Comparison of ENCODE assay signal across 16 cellular contexts in the genomic region with DNA sequence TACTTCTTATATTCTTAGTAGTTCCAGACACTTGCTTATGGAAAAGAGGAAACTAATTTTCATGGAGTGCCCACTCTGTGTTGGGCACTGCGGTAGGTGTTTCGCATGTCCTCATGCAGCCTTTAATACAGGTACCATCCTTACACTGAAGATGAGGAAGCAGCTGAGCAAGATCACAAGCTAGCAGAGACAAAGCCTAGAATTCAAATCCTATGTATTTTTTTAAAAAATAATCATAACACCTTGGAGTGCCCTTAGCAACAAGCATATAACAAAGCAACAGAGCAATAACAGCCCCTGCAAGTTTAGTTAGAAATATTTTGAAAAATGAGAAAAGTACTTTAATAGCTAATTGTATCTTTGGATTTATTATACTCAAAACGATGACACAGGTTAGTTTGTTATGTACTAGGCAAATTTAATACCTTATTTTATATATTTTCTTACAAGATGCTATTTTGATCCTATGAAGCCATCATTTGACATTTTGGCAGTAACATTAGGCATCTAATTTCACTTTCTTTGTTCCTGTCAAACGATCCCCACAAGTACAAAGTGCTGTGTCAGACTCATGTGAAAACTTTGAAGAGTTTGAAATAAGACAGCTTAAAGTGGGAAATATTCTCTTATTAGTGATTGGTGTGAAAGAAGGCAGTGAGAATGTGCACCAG.
DNase-seq lines count a peak whose midpoint lies in the region; ATAC-seq and TF ChIP-seq lines count a peak whose summit lies in the region.
"Had no signal": no experiment of that assay in that cellular context is flagged by ENCODE, and none has a peak within 500 bp of the region (broad histone marks: within the 10 kb centered on the region; RNA-seq: fewer than 3 reads in every experiment).

No MANE protein-coding gene starts in this region.

- H3K36me3 ChIP-seq in MM.1S (replicated peaks; ENCODE audit: insufficient read depth, low read length): no peaks in the 10 kb centered on the region
- H3K36me3 ChIP-seq: HAP-1 had no signal

- POLR2A ChIA-PET in activated B cell treated with CpG ODN at 0.5 μM for 24 hours (lab: Charles Lee): no interaction called here

- TF ChIP-seq CTCF in activated B cell treated with CpG ODN at 0.5 μM for 24 hours (IDR thresholded peaks at IDR 0.05) (no peak), osteocyte (IDR thresholded peaks at IDR 0.05) (no peak), MM.1S (IDR thresholded peaks at IDR 0.05; ENCODE audit: low read length) (no peak)

- H3K36me3 Mint-ChIP-seq in activated B cell treated with CpG ODN at 0.5 μM for 24 hours (ENCODE audit: low read depth): peaks cover 29% of the 10 kb centered on the region
- peaks cover 13% of the 10 kb centered on the region for H3K36me3 Mint-ChIP-seq in osteocyte (ENCODE audit: unreplicated experiment)

- H3F3A ChIP-seq in MM.1S (ENCODE audit: insufficient read depth, low read length): no peaks in the 10 kb centered on the region

- DNase-seq in activated B cell treated with CpG ODN at 0.5 μM for 24 hours (no peak), osteocyte (ENCODE audit: extremely low spot score, unreplicated experiment) (no peak), H4 (ENCODE audit: low spot score) (no peak), A172 (ENCODE audit: low spot score) (no peak), MM.1S (no peak)
- DNase-seq: Caco-2, NCI-H1048, NCI-H1694, NCI-H2171 treated with DMSO at 0.1 percent for 48 hours, NCI-H82, SHP77 had no signal

- H3K4me3 Mint-ChIP-seq in activated B cell treated with CpG ODN at 0.5 μM for 24 hours (no peak overlapping the region), osteocyte (ENCODE audit: unreplicated experiment) (no peak overlapping the region)

- peaks cover 91% of the 10 kb centered on the region for H3K79me2 ChIP-seq in MM.1S (ENCODE audit: low read length)

- H4K20me1 ChIP-seq in MM.1S (ENCODE audit: insufficient read depth, low read length): peaks cover 16% of the 10 kb centered on the region

- H3K4me1 ChIP-seq in MM.1S (ENCODE audit: low read length): peaks cover 8% of the 10 kb centered on the region; the same call in 1 of the 2 replicates
- H3K4me1 ChIP-seq: Caco-2, HAP-1 had no signal

- no peaks in the 10 kb centered on the region for H3K9me3 ChIP-seq in MM.1S (replicated peaks; ENCODE audit: insufficient read depth, low read length)
- H3K9me3 ChIP-seq: Caco-2, HAP-1 had no signal

- peak overlapping the region; percentile 62 for H3K27ac Mint-ChIP-seq in activated B cell treated with CpG ODN at 0.5 μM for 24 hours
- H3K27ac Mint-ChIP-seq in osteocyte (ENCODE audit: unreplicated experiment): peak overlapping the region; percentile 72

- H3K27me3 Mint-ChIP-seq in activated B cell treated with CpG ODN at 0.5 μM for 24 hours (no peaks in the 10 kb centered on the region), osteocyte (ENCODE audit: unreplicated experiment) (no peaks in the 10 kb centered on the region)

- peaks cover 8% of the 10 kb centered on the region for H3K9me3 Mint-ChIP-seq in activated B cell treated with CpG ODN at 0.5 μM for 24 hours
- peaks cover 12% of the 10 kb centered on the region for H3K9me3 Mint-ChIP-seq in osteocyte (ENCODE audit: unreplicated experiment)

- no peak overlapping the region for H3K4me3 ChIP-seq in MM.1S (ENCODE audit: low read length)
- H3K4me3 ChIP-seq: HAP-1 had no signal

- no peak overlapping the region for H2AFZ ChIP-seq in MM.1S (ENCODE audit: low read length)

- H3K27me3 ChIP-seq in MM.1S (replicated peaks; ENCODE audit: insufficient read depth, low read length): no peaks in the 10 kb centered on the region

- ATAC-seq in GM18511 (IDR thresholded peaks at IDR 0.05; ENCODE audit: unreplicated experiment) (peak; percentile 27), HG02610 (IDR thresholded peaks at IDR 0.05; ENCODE audit: unreplicated experiment) (peak; percentile 26), activated B cell treated with CpG ODN at 0.5 μM for 24 hours (ENCODE audit: low read depth) (peak; percentile 25), HG03135 (IDR thresholded peaks at IDR 0.05; ENCODE audit: unreplicated experiment) (no peak)
- ATAC-seq: SK-N-SH treated with all-trans-retinoic acid at 6 μM for 48 hours had no signal

- no peak overlapping the region for H3K27ac ChIP-seq in MM.1S (ENCODE audit: low read length)

- intact Hi-C loops in activated B cell treated with CpG ODN at 0.5 μM for 24 hours (cut with micrococcal nuclease): no loop called here

- no peak overlapping the region for H3K9ac ChIP-seq in MM.1S (ENCODE audit: low read length)

- no peak overlapping the region for H3K4me2 ChIP-seq in MM.1S (ENCODE audit: low read depth, low read length)

- CTCF ChIA-PET in activated B cell treated with CpG ODN at 0.5 μM for 24 hours (lab: Charles Lee): interaction anchor here (1.3 to 1.4 kb wide), 2 partner anchors 142 to 192 kb away, joined by 3 to 4 read pairs; no protein-coding TSS in a partner anchor

- no peaks in the 10 kb centered on the region for H3K9me2 ChIP-seq in MM.1S (replicated peaks; ENCODE audit: insufficient read depth, low read length)

- H3K4me1 Mint-ChIP-seq in activated B cell treated with CpG ODN at 0.5 μM for 24 hours: peaks cover 47% of the 10 kb centered on the region
- H3K4me1 Mint-ChIP-seq in osteocyte (ENCODE audit: unreplicated experiment): peaks cover 28% of the 10 kb centered on the region
